In genomic region chr16:17423195-17423594, GRCh38 we compare ENCODE assay signal across 13 cellular contexts. TPM values are rescaled to one million over a fixed set of nuclear protein-coding genes. Genes with fewer than 3 reads are reported as not detected.
DNase-seq lines count a peak whose midpoint lies in the region; ATAC-seq, FAIRE-seq and TF ChIP-seq lines count a peak whose summit lies in the region.
"Had no signal": no experiment of that assay in that cellular context is flagged by ENCODE, and none has a peak within 500 bp of the region (broad histone marks: within the 10 kb centered on the region; RNA-seq: fewer than 3 reads in every experiment).

No MANE protein-coding gene starts in this region.

- H3K27me3 Mint-ChIP-seq in glutamatergic neuron (ENCODE audit: unreplicated experiment) (peaks cover 2% of the 10 kb centered on the region), neural progenitor cell (ENCODE audit: insufficient read depth, low read depth) (peaks cover 2% of the 10 kb centered on the region)

- no peak overlapping the region for H3K4me3 ChIP-seq in HUES64 (ENCODE audit: low read length)
- no peak overlapping the region for H3K4me3 ChIP-seq in neural progenitor cell
- H3K4me3 ChIP-seq in psoas muscle = no peak overlapping the region
- H3K4me3 ChIP-seq: SJSA1 had no signal

- H3K4me1 Mint-ChIP-seq in glutamatergic neuron (ENCODE audit: low read depth, unreplicated experiment) (peaks cover 3% of the 10 kb centered on the region), neural progenitor cell (peaks cover 20% of the 10 kb centered on the region)

- H3K9me3 ChIP-seq in HUES64 (ENCODE audit: insufficient read depth, low read depth, low read length) = no peaks in the 10 kb centered on the region
- H3K9me3 ChIP-seq in neural progenitor cell (ENCODE audit: low read depth) = no peaks in the 10 kb centered on the region
- no peaks in the 10 kb centered on the region for H3K9me3 ChIP-seq in psoas muscle
- H3K9me3 ChIP-seq: SJSA1 had no signal

- peaks cover 17% of the 10 kb centered on the region for H4K20me1 ChIP-seq in neural progenitor cell (ENCODE audit: low read depth)

- no peak for FAIRE-seq in D721Med (lab: Jason Lieb, UNC)

- intact Hi-C loops in psoas muscle (cut with DNase I) = no loop called here

- 34% methylated on average over 6 of the region's 6 CpGs for WGBS in HUES64
- 76 to 83% (median 78%) methylated on average over 6 of the region's 6 CpGs for WGBS in psoas muscle, 3 donors

- no peaks in the 10 kb centered on the region for H3K79me2 ChIP-seq in neural progenitor cell (ENCODE audit: low read depth)

- H3K4me2 ChIP-seq in neural progenitor cell = peak overlapping the region; percentile 63

- H3K4me1 ChIP-seq in HUES64 (ENCODE audit: insufficient read depth, low read length) (peaks cover 3% of the 10 kb centered on the region; the same call in 1 of the 2 replicates), neural progenitor cell (peaks cover 15% of the 10 kb centered on the region), psoas muscle (no peaks in the 10 kb centered on the region)
- H3K4me1 ChIP-seq: SJSA1 had no signal

- no peaks in the 10 kb centered on the region for H3K27me3 ChIP-seq in HUES64 (ENCODE audit: insufficient read depth, low read length)
- H3K27me3 ChIP-seq in neural progenitor cell = no peaks in the 10 kb centered on the region
- no peaks in the 10 kb centered on the region for H3K27me3 ChIP-seq in psoas muscle (ENCODE audit: insufficient read depth in 3 of 3, low read length in 2 of 3)
- H3K27me3 ChIP-seq: SJSA1 had no signal

- in situ Hi-C loops in GM13976 (cut with MboI; ENCODE audit: low sequenced_read_pairs, unreplicated experiment) = no loop called here

- DNase-seq in ELF-1 (ENCODE audit: low read depth, low spot score) (peak; percentile 58), glutamatergic neuron (no peak), neural progenitor cell (ENCODE audit: low spot score) (peak; percentile 63), GM13976 (ENCODE audit: low spot score) (no peak), D721Med (ENCODE audit: insufficient read length, low spot score) (no peak), psoas muscle (no peak)
- DNase-seq: NCI-H1417, NCI-H1930, NCI-H2171 treated with DMSO at 0.1 percent for 48 hours, NCI-H446 treated with DMSO at 0.1 percent for 48 hours had no signal

- no peak overlapping the region for H2AFZ ChIP-seq in neural progenitor cell (replicated peaks)

- H3K27ac ChIP-seq in HUES64 (ENCODE audit: low read depth, low read length) (peak overlapping the region; percentile 71; the same call in 1 of the 2 replicates), neural progenitor cell (no peak overlapping the region), psoas muscle (no peak overlapping the region)
- H3K27ac ChIP-seq: C4-2B, SJSA1 had no signal

- no peak for TF ChIP-seq CTCF in glutamatergic neuron (IDR thresholded peaks at IDR 0.05; ENCODE audit: partially characterized antibody, unreplicated experiment)
- no peak for TF ChIP-seq CTCF in neural progenitor cell (IDR thresholded peaks at IDR 0.05)
- no peak for TF ChIP-seq CTCF in GM13976 (IDR thresholded peaks at IDR 0.05; ENCODE audit: borderline replicate concordance, control extremely low read depth, extremely low read depth, insufficient read depth, missing control alignments)
- TF ChIP-seq CTCF in D721Med (IDR thresholded peaks at IDR 0.05; ENCODE audit: insufficient read depth, missing control alignments) = no peak
- TF ChIP-seq CTCF in psoas muscle (IDR thresholded peaks at IDR 0.05) = no peak

- H3K9me3 Mint-ChIP-seq in glutamatergic neuron (ENCODE audit: unreplicated experiment) (peaks cover 3% of the 10 kb centered on the region), neural progenitor cell (no peaks in the 10 kb centered on the region)

- peaks cover 9% of the 10 kb centered on the region for H3F3A ChIP-seq in neural progenitor cell (ENCODE audit: low read depth)

- H3K36me3 ChIP-seq in HUES64 (ENCODE audit: insufficient read depth, low read length) (no peaks in the 10 kb centered on the region), neural progenitor cell (no peaks in the 10 kb centered on the region), psoas muscle (ENCODE audit: insufficient read depth in 1 of 2, low read depth in 1 of 2) (no peaks in the 10 kb centered on the region)
- H3K36me3 ChIP-seq: SJSA1 had no signal

- no peak overlapping the region for H3K4me3 Mint-ChIP-seq in glutamatergic neuron (ENCODE audit: unreplicated experiment)
- H3K4me3 Mint-ChIP-seq in neural progenitor cell = no peak overlapping the region

- H3K36me3 Mint-ChIP-seq in glutamatergic neuron (ENCODE audit: unreplicated experiment) = peaks cover 5% of the 10 kb centered on the region
- peaks cover 12% of the 10 kb centered on the region for H3K36me3 Mint-ChIP-seq in neural progenitor cell

- no peak for ATAC-seq in psoas muscle

- H3K9ac ChIP-seq in HUES64 (ENCODE audit: low read depth, low read length) = peak overlapping the region; percentile 12; the same call in 1 of the 2 replicates
- H3K9ac ChIP-seq in neural progenitor cell = no peak overlapping the region

- H3K27ac Mint-ChIP-seq in glutamatergic neuron (ENCODE audit: unreplicated experiment) (peak overlapping the region; percentile 20), neural progenitor cell (peak overlapping the region; percentile 49)

RNA-seq across cellular contexts. Expression of gene XYLT1, which starts 47.6 kb away (rescaled TPM):
- polyA plus RNA-seq in HUES64 (2013, experiment 1 of 2) = 6.0 TPM
- polyA plus RNA-seq in HUES64 (2013, experiment 2 of 2) = 6.8 TPM
- total RNA-seq in glutamatergic neuron (ENCODE audit: unreplicated experiment) = 18.4 TPM
- total RNA-seq in neural progenitor cell (ENCODE audit: low replicate concordance) = 5.9 and 8.2 TPM in 2 replicates
- 1 to 10 TPM; 1.7 to 2.5 (median 1.8) TPM for total RNA-seq in psoas muscle
- 1 to 10 TPM in 2 of 3 donors, under 1 TPM in 1; 0.67 to 1.6 (median 1.1) TPM for polyA plus RNA-seq in psoas muscle

Comparison
In these comparisons a context has a peak if more than half of its experiments do, and no peak if none do; other contexts are left out.
1. DNase-seq: peak in ELF-1 (single experiment) and neural progenitor cell (single experiment); none in glutamatergic neuron (single experiment), GM13976 (single experiment), D721Med (single experiment) and psoas muscle (0 of 2).